In genomic region chr5:16721151-16722102, GRCh38 we compare ENCODE assay signal across 2 cellular contexts.
TF ChIP-seq lines count a peak whose summit lies in the region.

No MANE protein-coding gene starts in this region.

TF ChIP-seq in H1, 55 proteins besides CTCF, POLR2A, EP300 and RAD21:
- TF ChIP-seq, protein P1, sequence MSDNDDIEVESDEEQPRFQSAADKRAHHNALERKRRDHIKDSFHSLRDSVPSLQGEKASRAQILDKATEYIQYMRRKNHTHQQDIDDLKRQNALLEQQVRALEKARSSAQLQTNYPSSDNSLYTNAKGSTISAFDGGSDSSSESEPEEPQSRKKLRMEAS (IDR thresholded peaks at IDR 0.05): peak; percentile 46; the same call in 1 of the 2 replicates
- TF ChIP-seq HDAC6 (IDR thresholded peaks at IDR 0.05; ENCODE audit: low read depth, low read length): no peak
- no peak for TF ChIP-seq NRF1 (IDR thresholded peaks at IDR 0.05; ENCODE audit: low read depth, low read length)
- no peak for TF ChIP-seq PHF8 (conservative IDR thresholded peaks at IDR 0.05; ENCODE audit: low read depth, low read length)
- 0 out of 2 replicates have a peak, but pooled peaks have one; percentile 28 for TF ChIP-seq E2F6 (IDR thresholded peaks at IDR 0.05)

TF ChIP-seq in neural cell, 6 proteins besides CTCF, POLR2A, EP300 and RAD21:
- TF ChIP-seq POLR2AphosphoS5 (IDR thresholded peaks at IDR 0.05): peak; percentile 50
- no peak for TF ChIP-seq SMC3 (conservative IDR thresholded peaks at IDR 0.05; ENCODE audit: poor library complexity)
